In genomic region chr1:205949753-205950152, GRCh38 we compare ENCODE assay signal across 16 cellular contexts. TPM values are rescaled to one million over a fixed set of nuclear protein-coding genes. Genes with fewer than 3 reads are reported as not detected.
"Had no signal": no experiment of that assay in that cellular context is flagged by ENCODE, and none has a peak within 500 bp of the region (broad histone marks: within the 10 kb centered on the region; RNA-seq: fewer than 3 reads in every experiment).

No MANE protein-coding gene starts in this region.

- H3K9me3 ChIP-seq: gastroesophageal sphincter, heart left ventricle had no signal

- H3K27ac ChIP-seq: gastroesophageal sphincter, heart left ventricle had no signal

- DNase-seq: activated CD4-positive, alpha-beta T cell treated with anti-CD3 and anti-CD28 coated beads, Interleukin-2, amount 10 ng/mL, durations not matched to agents 24 days and 14 days; activated CD8-positive, alpha-beta T cell treated with anti-CD3 and anti-CD28 coated beads for 36 hours; activated naive CD4-positive, alpha-beta T cell; activated naive CD8-positive, alpha-beta T cell treated with anti-CD3 and anti-CD28 coated beads for 36 hours; activated T-cell treated with anti-CD3 and anti-CD28 coated beads, Interleukin-2, amount 50 U/mL, for 1 hour; amniotic stem cell; heart left ventricle; kidney glomerular epithelial cell; mesendoderm; natural killer cell; retina; stimulated activated naive B cell treated with anti-CD40 and anti-IgM and Interleukin-4, amounts not matched to agents 10 μg/mL and 1 μg/mL and 100 μg/mL, for 72 hours had no signal

- ATAC-seq: activated CD8-positive, alpha-beta T cell treated with anti-CD3 and anti-CD28 coated beads for 36 hours; activated T-helper 17 cell treated with anti-CD3 and anti-CD28 coated beads, Interleukin-2, amount 50 U/mL, for 72 hours; gastroesophageal sphincter; natural killer cell; stimulated activated naive B cell treated with anti-CD40 and anti-IgM and Interleukin-4, amounts not matched to agents 10 μg/mL and 1 μg/mL and 100 μg/mL, for 72 hours had no signal

- H3K36me3 ChIP-seq: gastroesophageal sphincter, heart left ventricle had no signal

- H3K4me1 ChIP-seq: gastroesophageal sphincter had no signal

- H3K27me3 ChIP-seq: heart left ventricle had no signal

- H3K4me3 ChIP-seq: gastroesophageal sphincter, heart left ventricle had no signal

RNA-seq across cellular contexts. Expression of gene SLC26A9, which starts 6.5 kb away (rescaled TPM):
- total RNA-seq: activated CD4-positive, alpha-beta T cell treated with anti-CD3 and anti-CD28 coated beads, Interleukin-2, amount 10 ng/mL, durations not matched to agents 24 days and 14 days; activated CD8-positive, alpha-beta T cell treated with anti-CD3 and anti-CD28 coated beads for 36 hours; activated naive CD8-positive, alpha-beta T cell treated with anti-CD3 and anti-CD28 coated beads for 36 hours; activated T-helper 17 cell treated with anti-CD3 and anti-CD28 coated beads, Interleukin-2, amount 50 U/mL, for 72 hours; natural killer cell; subcutaneous adipose tissue; T-helper 1 cell treated with Interleukin-12 subunit alpha and Interleukin-12 subunit beta and Interleukin-4 antibody, amounts not matched to agents 30 ng/mL and 1 ng/mL, for 36 hours had no signal

RNA-seq across cellular contexts. Expression of gene RAB7B, which starts 53.4 kb away (rescaled TPM):
- total RNA-seq: activated CD4-positive, alpha-beta T cell treated with anti-CD3 and anti-CD28 coated beads, Interleukin-2, amount 10 ng/mL, durations not matched to agents 24 days and 14 days; activated CD8-positive, alpha-beta T cell treated with anti-CD3 and anti-CD28 coated beads for 36 hours; activated naive CD8-positive, alpha-beta T cell treated with anti-CD3 and anti-CD28 coated beads for 36 hours; activated T-helper 17 cell treated with anti-CD3 and anti-CD28 coated beads, Interleukin-2, amount 50 U/mL, for 72 hours; T-helper 1 cell treated with Interleukin-12 subunit alpha and Interleukin-12 subunit beta and Interleukin-4 antibody, amounts not matched to agents 30 ng/mL and 1 ng/mL, for 36 hours had no signal
